Comparison of ENCODE assay signal across 21 cellular contexts in genomic region chr11:33652407-33652806, GRCh38. TPM values are rescaled to one million over a fixed set of nuclear protein-coding genes. Genes with fewer than 3 reads are reported as not detected.
"Had no signal": no experiment of that assay in that cellular context is flagged by ENCODE, and none has a peak within 500 bp of the region (broad histone marks: within the 10 kb centered on the region; RNA-seq: fewer than 3 reads in every experiment).

No MANE protein-coding gene starts in this region.

- H3K9me3 ChIP-seq: colonic mucosa, esophagus squamous epithelium, gastroesophageal sphincter, lower lobe of right lung, upper lobe of right lung had no signal

- H3K9me3 Mint-ChIP-seq: activated T-helper 1 cell treated with anti-CD3 and anti-CD28 coated beads, Interleukin-12 subunit alpha, Interleukin-12 subunit beta, Interleukin-2, Interleukin-4 antibody, amounts not matched to agents 30 ng/mL and 10 ng/mL and 1 ng/mL, durations not matched to agents 14 hours and 24 hours and 36 hours; brain; central memory CD8-positive, alpha-beta T cell; endodermal cell; naive thymus-derived CD8-positive, alpha-beta T cell had no signal

- H3K36me3 ChIP-seq: colonic mucosa, esophagus squamous epithelium, gastroesophageal sphincter, lower lobe of right lung, upper lobe of right lung had no signal

- H3K4me3 Mint-ChIP-seq: activated CD8-positive, alpha-beta T cell treated with anti-CD3 and anti-CD28 coated beads, Interleukin-2, amount 10 ng/mL, durations not matched to agents 7 days and 5 days; activated T-helper 1 cell treated with anti-CD3 and anti-CD28 coated beads, Interleukin-12 subunit alpha, Interleukin-12 subunit beta, Interleukin-2, Interleukin-4 antibody, amounts not matched to agents 30 ng/mL and 10 ng/mL and 1 ng/mL, durations not matched to agents 14 hours and 24 hours and 36 hours; brain; central memory CD8-positive, alpha-beta T cell; endodermal cell; naive thymus-derived CD8-positive, alpha-beta T cell had no signal

- H3K4me1 ChIP-seq: colonic mucosa, lower lobe of right lung, upper lobe of right lung had no signal

- H3K4me1 Mint-ChIP-seq: central memory CD8-positive, alpha-beta T cell; naive thymus-derived CD8-positive, alpha-beta T cell had no signal

- H3K27me3 ChIP-seq: colonic mucosa, esophagus squamous epithelium, gastroesophageal sphincter, upper lobe of right lung had no signal

- H3K27ac ChIP-seq: colonic mucosa, esophagus squamous epithelium, gastroesophageal sphincter, lower lobe of right lung, upper lobe of right lung had no signal

- H3K27ac Mint-ChIP-seq: activated CD8-positive, alpha-beta T cell treated with anti-CD3 and anti-CD28 coated beads, Interleukin-2, amount 10 ng/mL, durations not matched to agents 7 days and 5 days; activated T-helper 1 cell treated with anti-CD3 and anti-CD28 coated beads, Interleukin-12 subunit alpha, Interleukin-12 subunit beta, Interleukin-2, Interleukin-4 antibody, amounts not matched to agents 30 ng/mL and 10 ng/mL and 1 ng/mL, durations not matched to agents 14 hours and 24 hours and 36 hours; endodermal cell; naive thymus-derived CD8-positive, alpha-beta T cell had no signal

- H3K36me3 Mint-ChIP-seq: naive thymus-derived CD8-positive, alpha-beta T cell had no signal

- DNase-seq: activated CD4-positive, alpha-beta T cell treated with anti-CD3 and anti-CD28 coated beads for 1 hour; activated CD4-positive, alpha-beta T cell treated with anti-CD3 and anti-CD28 coated beads, Interleukin-2, amount 50 U/mL, for 1 hour; activated CD8-positive, alpha-beta T cell treated with anti-CD3 and anti-CD28 coated beads, Interleukin-2, amount 10 ng/mL, durations not matched to agents 7 days and 5 days; activated gamma-delta T cell; activated naive CD4-positive, alpha-beta T cell treated with anti-CD3 and anti-CD28 coated beads, Interleukin-2, amount 50 U/mL, for 16 hours; anterior cingulate cortex; colonic mucosa; endodermal cell; esophagus squamous epithelium; left colon; lower lobe of right lung; naive thymus-derived CD8-positive, alpha-beta T cell; stimulated activated CD4-positive, alpha-beta T cell treated with anti-CD3 and anti-CD28 coated beads, Interleukin-4, amount 100 ng/mL, for 24 hours; stimulated activated naive CD8-positive, alpha-beta T cell treated with anti-CD3 and anti-CD28 coated beads, Interleukin-15, Interleukin-2, amounts not matched to agents 100 U/mL and 50 U/mL, for 24 hours; T-helper 9 cell; upper lobe of right lung had no signal

- H3K4me3 ChIP-seq: colonic mucosa, esophagus squamous epithelium, gastroesophageal sphincter, lower lobe of right lung, upper lobe of right lung had no signal

- ATAC-seq: activated CD8-positive, alpha-beta T cell treated with anti-CD3 and anti-CD28 coated beads, Interleukin-2, amount 10 ng/mL, durations not matched to agents 7 days and 5 days; gastroesophageal sphincter; left colon; lower lobe of right lung; naive thymus-derived CD8-positive, alpha-beta T cell; stimulated activated naive CD8-positive, alpha-beta T cell treated with anti-CD3 and anti-CD28 coated beads, Interleukin-15, Interleukin-2, amounts not matched to agents 100 U/mL and 50 U/mL, for 24 hours; upper lobe of right lung had no signal

RNA-seq across cellular contexts. Expression of gene C11orf91, which starts 48.2 kb away (rescaled TPM):
- total RNA-seq: activated CD8-positive, alpha-beta T cell treated with anti-CD3 and anti-CD28 coated beads, Interleukin-2, amount 10 ng/mL, durations not matched to agents 7 days and 5 days; colonic mucosa; esophagus squamous epithelium; gastroesophageal sphincter; left colon; lower lobe of right lung; renal cortical epithelial cell had no signal
- polyA plus RNA-seq: naive thymus-derived CD8-positive, alpha-beta T cell had no signal
